In genomic region chr2:85231242-85231805, GRCh38 we compare ENCODE assay signal across 15 cellular contexts.
DNase-seq lines count a peak whose midpoint lies in the region; ATAC-seq and TF ChIP-seq lines count a peak whose summit lies in the region.
"Had no signal": no experiment of that assay in that cellular context is flagged by ENCODE, and none has a peak within 500 bp of the region (broad histone marks: within the 10 kb centered on the region; RNA-seq: fewer than 3 reads in every experiment).

No MANE protein-coding gene starts in this region.

- intact Hi-C loops in Panc1 (cut with micrococcal nuclease; ENCODE audit: unreplicated experiment) = no loop called here

- H3K36me3 ChIP-seq in H7 (replicated peaks; ENCODE audit: control insufficient read depth, insufficient read depth, low read length) = no peaks in the 10 kb centered on the region
- no peaks in the 10 kb centered on the region for H3K36me3 ChIP-seq in Panc1 (ENCODE audit: control insufficient read depth, insufficient read depth, low read length)
- H3K36me3 ChIP-seq in kidney epithelial cell (ENCODE audit: control insufficient read depth, insufficient read depth, low read length) = no peaks in the 10 kb centered on the region
- H3K36me3 ChIP-seq: adrenal gland had no signal

- H3K9me3 ChIP-seq in Panc1 (ENCODE audit: control insufficient read depth, insufficient read depth, low read depth, low read length) = no peaks in the 10 kb centered on the region
- H3K9me3 ChIP-seq: adrenal gland had no signal

- H3K4me1 ChIP-seq in Panc1 (ENCODE audit: control insufficient read depth, insufficient read depth, low read length) = no peaks in the 10 kb centered on the region; the same call in 1 of the 2 replicates
- H3K4me1 ChIP-seq: adrenal gland had no signal

- CTCF ChIA-PET in Panc1 (lab: Charles Lee) = interaction anchor here (0.6 kb wide), 1 partner anchor 165 kb away, joined by 3 read pairs; no protein-coding TSS in a partner anchor

- no peak overlapping the region for H3K4me3 ChIP-seq in H7 (ENCODE audit: insufficient read depth, low read depth, low read length)
- no peak overlapping the region for H3K4me3 ChIP-seq in Panc1 (ENCODE audit: low read depth in 2 of 2, low read length in 2 of 2)
- no peak overlapping the region for H3K4me3 ChIP-seq in kidney epithelial cell (ENCODE audit: low read depth, low read length)
- H3K4me3 ChIP-seq: adrenal gland had no signal

- POLR2A ChIA-PET in Panc1 (lab: Charles Lee) = no interaction called here

- H3K27me3 ChIP-seq in H7 (ENCODE audit: control insufficient read depth, insufficient read depth, low read length) = no peaks in the 10 kb centered on the region
- no peaks in the 10 kb centered on the region for H3K27me3 ChIP-seq in Panc1 (ENCODE audit: control insufficient read depth, insufficient read depth, low read length)
- H3K27me3 ChIP-seq in kidney epithelial cell (ENCODE audit: control insufficient read depth, insufficient read depth, low read length) = no peaks in the 10 kb centered on the region
- H3K27me3 ChIP-seq: adrenal gland had no signal

- DNase-seq in H7 (peak; percentile 47), Panc1 (ENCODE audit: low read depth, low spot score) (no peak), kidney epithelial cell (ENCODE audit: low read depth) (no peak), NCI-H345 treated with DMSO at 0.1 percent for 48 hours (lab: John Stamatoyannopoulos, UW; ENCODE audit: unreplicated experiment) (no peak), HK-2 (ENCODE audit: unreplicated experiment) (no peak), NCI-H2029 (lab: John Stamatoyannopoulos, UW) (no peak), caudate nucleus (lab: John Stamatoyannopoulos, UW) (no peak)
- DNase-seq: adrenal gland; effector memory CD4-positive, alpha-beta T cell; hypothalamus; NCI-H2081 treated with DMSO at 0.1 percent for 48 hours; NK-92 treated with Interleukin-12 subunit alpha and Interleukin-12 subunit beta, amount 100 ng/mL, for 24 hours; T-helper 17 cell; trophoblast cell had no signal

- 0 out of 2 replicates have a peak, but pooled peaks have one; percentile 44 for ATAC-seq in Panc1
- ATAC-seq: T-helper 17 cell had no signal

- TF ChIP-seq CTCF in GM12872 (IDR thresholded peaks at IDR 0.05; ENCODE audit: insufficient read depth, low read depth, low read length) (peak; percentile 26; the same call in 1 of the 3 replicates), Panc1 (IDR thresholded peaks at IDR 0.05) (no peak), kidney epithelial cell (IDR thresholded peaks at IDR 0.05; ENCODE audit: insufficient read depth, low read length, poor library complexity, severe bottlenecking) (peak; percentile 6)

- H3K27ac ChIP-seq in Panc1 (ENCODE audit: low read length) (no peak overlapping the region), caudate nucleus (ENCODE audit: low read depth, low read length) (no peak overlapping the region)
- H3K27ac ChIP-seq: adrenal gland had no signal

- in situ Hi-C loops in Panc1 (cut with HindIII; ENCODE audit: low pct_unique_long_range_greater_than_20kb, low sequenced_read_pairs) = no loop called here

- no TSS peak for BruUV-seq in Panc1 (replicated peaks; lab: Mats Ljungman, UMichigan)
